Comparison of ENCODE assay signal across 23 cellular contexts in genomic region chr22:50264104-50264745, GRCh38.
"Had no signal": no experiment of that assay in that cellular context is flagged by ENCODE, and none has a peak within 500 bp of the region (broad histone marks: within the 10 kb centered on the region; RNA-seq: fewer than 3 reads in every experiment).

No MANE protein-coding gene starts in this region.

- H3K36me3 ChIP-seq: gastrocnemius medialis, uterus had no signal

- H3K27ac ChIP-seq: skin epidermis, uterus had no signal

- ATAC-seq: activated CD4-positive, CD25-positive, alpha-beta regulatory T cell treated with anti-CD3 and anti-CD28 coated beads, Interleukin-2, amount 50 U/mL, for 24 hours; gastrocnemius medialis; sciatic nerve; stimulated activated naive CD8-positive, alpha-beta T cell treated with anti-CD3 and anti-CD28 coated beads, Interleukin-15, Interleukin-2, amounts not matched to agents 100 U/mL and 50 U/mL, for 24 hours; T-helper 17 cell had no signal

- DNase-seq: activated CD4-positive, alpha-beta memory T cell treated with anti-CD3 and anti-CD28 coated beads, Interleukin-2, amount 10 ng/mL, durations not matched to agents 7 days and 5 days; activated CD4-positive, alpha-beta T cell treated with anti-CD3 and anti-CD28 coated beads, Interleukin-2, amount 10 ng/mL, durations not matched to agents 24 days and 14 days; activated naive CD4-positive, alpha-beta T cell treated with Interleukin-2 at 50 U/mL for 16 hours; activated T-cell treated with anti-CD3 and anti-CD28 coated beads, Interleukin-2, amount 50 U/mL, for 48 hours; dermis blood vessel endothelial cell; effector memory CD4-positive, alpha-beta T cell; gastrocnemius medialis; hippocampal formation; immature natural killer cell; kidney; naive B cell; stimulated activated CD4-positive, alpha-beta T cell treated with anti-CD3 and anti-CD28 coated beads, Interleukin-12 subunit alpha, Interleukin-12 subunit beta, amount 100 ng/mL, for 4 hours; stimulated activated CD4-positive, alpha-beta T cell treated with anti-CD3 and anti-CD28 coated beads, Interleukin-4, amount 100 ng/mL, for 1 hour; stimulated activated naive CD8-positive, alpha-beta T cell treated with anti-CD3 and anti-CD28 coated beads, Interleukin-15, Interleukin-2, amounts not matched to agents 100 U/mL and 50 U/mL, for 24 hours; T-helper 17 cell; T1000; uterus; WERI-Rb-1 had no signal

- H3K4me3 ChIP-seq: gastrocnemius medialis, skin epidermis, uterus had no signal

- FAIRE-seq: bronchial epithelial cell, colon, kidney had no signal

- H3K27me3 ChIP-seq: uterus had no signal

- H3K9me3 ChIP-seq: gastrocnemius medialis, uterus had no signal
